Comparison of ENCODE assay signal across 15 cellular contexts in the genomic region with DNA sequence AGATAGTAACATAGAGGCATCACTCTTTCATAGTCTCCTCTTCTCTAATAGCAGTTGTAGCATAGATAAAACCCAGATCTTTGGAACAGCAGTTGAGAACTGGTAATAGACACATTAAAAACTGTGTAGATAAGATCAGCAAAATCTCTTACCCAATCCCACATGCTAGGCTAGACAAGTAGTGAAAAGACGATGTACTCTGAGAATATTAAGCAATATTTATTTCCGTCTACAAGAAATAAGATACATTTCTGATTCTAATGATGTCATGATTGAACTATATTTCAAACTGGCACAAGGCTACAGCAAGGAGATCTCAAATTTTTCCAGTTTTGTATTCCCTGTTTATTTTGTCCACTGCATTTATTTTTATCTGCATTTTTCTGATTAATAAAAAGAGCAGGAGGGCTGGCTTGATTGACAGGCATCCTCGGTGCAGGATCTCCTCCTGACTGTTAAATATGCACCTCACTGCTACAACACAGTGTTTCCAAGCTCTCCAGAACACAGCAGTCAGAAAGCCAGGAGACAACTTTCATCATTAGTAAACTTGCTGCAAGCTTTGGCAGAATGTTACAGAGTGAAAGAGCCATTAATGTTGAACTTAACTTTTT.
"Had no signal": no experiment of that assay in that cellular context is flagged by ENCODE, and none has a peak within 500 bp of the region (broad histone marks: within the 10 kb centered on the region; RNA-seq: fewer than 3 reads in every experiment).

No MANE protein-coding gene starts in this region.

- H3K4me3 Mint-ChIP-seq: brain, endodermal cell, memory B cell, nephron had no signal

- H3K4me1 Mint-ChIP-seq: endodermal cell, memory B cell, nephron had no signal

- H3K4me3 ChIP-seq: thyroid gland, uterus had no signal

- H3K27me3 ChIP-seq: foreskin keratinocyte, thyroid gland, uterus had no signal

- H3K36me3 ChIP-seq: thyroid gland, uterus had no signal

- FAIRE-seq: islet of Langerhans, small intestine had no signal

- DNase-seq: activated CD4-positive, alpha-beta T cell treated with anti-CD3 and anti-CD28 coated beads, Interleukin-2, amount 50 U/mL, for 1 hour; activated naive CD4-positive, alpha-beta T cell treated with anti-CD3 and anti-CD28 coated beads, Interleukin-2, amount 50 U/mL, for 16 hours; activated T-cell treated with anti-CD3 and anti-CD28 coated beads, Interleukin-2, amount 50 U/mL, for 1 hour; amniotic stem cell; cerebellar nuclear complex; endodermal cell; head of caudate nucleus; small intestine; thyroid gland; uterus had no signal

- H3K27me3 Mint-ChIP-seq: brain had no signal

- H3K9me3 Mint-ChIP-seq: brain, endodermal cell, memory B cell, nephron had no signal

- H3K36me3 Mint-ChIP-seq: brain, memory B cell had no signal

- H3K27ac Mint-ChIP-seq: brain, endodermal cell, memory B cell, nephron had no signal
